In genomic region chr19:51431124-51431523, GRCh38 we compare ENCODE assay signal across 19 cellular contexts. TPM values are rescaled to one million over a fixed set of nuclear protein-coding genes. Genes with fewer than 3 reads are reported as not detected.
"Had no signal": no experiment of that assay in that cellular context is flagged by ENCODE, and none has a peak within 500 bp of the region (broad histone marks: within the 10 kb centered on the region; RNA-seq: fewer than 3 reads in every experiment).

No MANE protein-coding gene starts in this region.

- H3K27me3 ChIP-seq: adrenal gland, gastrocnemius medialis had no signal

- H3K36me3 ChIP-seq: adrenal gland, gastrocnemius medialis had no signal

- H3K27ac Mint-ChIP-seq: activated CD4-positive, alpha-beta T cell treated with anti-CD3 and anti-CD28 coated beads, Interleukin-2, amount 10 ng/mL, durations not matched to agents 7 days and 5 days; activated naive CD4-positive, alpha-beta T cell treated with anti-CD3 and anti-CD28 coated beads, Interleukin-2, amount 10 ng/mL, durations not matched to agents 7 days and 5 days; activated T-helper 2 cell treated with anti-CD3 and anti-CD28 coated beads, Interferon-gamma antibody, Interleukin-2, Interleukin-4, amounts not matched to agents 10 μg/mL and 5 μg/mL and 100 μg/mL, durations not matched to agents 14 hours and 24 hours and 36 hours had no signal

- H3K9me3 ChIP-seq: adrenal gland, gastrocnemius medialis had no signal

- H3K4me2 ChIP-seq: smooth muscle cell had no signal

- H3K4me3 Mint-ChIP-seq: activated CD4-positive, alpha-beta T cell treated with anti-CD3 and anti-CD28 coated beads, Interleukin-2, amount 10 ng/mL, durations not matched to agents 7 days and 5 days; activated naive CD4-positive, alpha-beta T cell treated with anti-CD3 and anti-CD28 coated beads, Interleukin-2, amount 10 ng/mL, durations not matched to agents 7 days and 5 days had no signal

- H3K9me3 Mint-ChIP-seq: activated CD4-positive, alpha-beta T cell treated with anti-CD3 and anti-CD28 coated beads, Interleukin-2, amount 10 ng/mL, durations not matched to agents 7 days and 5 days; activated naive CD4-positive, alpha-beta T cell treated with anti-CD3 and anti-CD28 coated beads, Interleukin-2, amount 10 ng/mL, durations not matched to agents 7 days and 5 days; activated T-helper 2 cell treated with anti-CD3 and anti-CD28 coated beads, Interferon-gamma antibody, Interleukin-2, Interleukin-4, amounts not matched to agents 10 μg/mL and 5 μg/mL and 100 μg/mL, durations not matched to agents 14 hours and 24 hours and 36 hours had no signal

- H3K4me1 Mint-ChIP-seq: activated CD4-positive, alpha-beta T cell treated with anti-CD3 and anti-CD28 coated beads, Interleukin-2, amount 10 ng/mL, durations not matched to agents 7 days and 5 days; activated naive CD4-positive, alpha-beta T cell treated with anti-CD3 and anti-CD28 coated beads, Interleukin-2, amount 10 ng/mL, durations not matched to agents 7 days and 5 days had no signal

- H3K36me3 Mint-ChIP-seq: activated naive CD4-positive, alpha-beta T cell treated with anti-CD3 and anti-CD28 coated beads, Interleukin-2, amount 10 ng/mL, durations not matched to agents 7 days and 5 days had no signal

- H3K4me1 ChIP-seq: adrenal gland, gastrocnemius medialis had no signal

- DNase-seq: activated CD4-positive, alpha-beta T cell treated with anti-CD3 and anti-CD28 coated beads, Interleukin-2, amount 10 ng/mL, durations not matched to agents 7 days and 5 days; activated CD4-positive, CD25-positive, alpha-beta regulatory T cell; activated CD8-positive, alpha-beta memory T cell treated with anti-CD3 and anti-CD28 coated beads for 24 hours; activated naive CD4-positive, alpha-beta T cell treated with anti-CD3 and anti-CD28 coated beads, Interleukin-2, amount 10 ng/mL, durations not matched to agents 7 days and 5 days; adrenal gland; effector CD8-positive, alpha-beta T cell; gastrocnemius medialis; midbrain; stimulated activated CD4-positive, alpha-beta T cell treated with anti-CD3 and anti-CD28 coated beads, Interleukin-1b, Interleukin-23, amount 100 ng/mL, for 48 hours; stimulated activated naive CD4-positive, alpha-beta T cell; substantia nigra; T-helper 2 cell had no signal

- ATAC-seq: gastrocnemius medialis had no signal

- H3K27ac ChIP-seq: coronary artery, gastrocnemius medialis had no signal

- H3K4me3 ChIP-seq: adrenal gland, coronary artery, gastrocnemius medialis, smooth muscle cell had no signal

RNA-seq across cellular contexts. Expression of gene SIGLEC10, which starts 13.7 kb away (rescaled TPM):
- total RNA-seq: fibroblast of lung, smooth muscle cell had no signal
- polyA plus RNA-seq: fibroblast of lung, keratinocyte, smooth muscle cell had no signal

RNA-seq across cellular contexts. Expression of gene SIGLEC8, which starts 27.1 kb away (rescaled TPM):
- total RNA-seq: activated CD4-positive, alpha-beta T cell treated with anti-CD3 and anti-CD28 coated beads, Interleukin-2, amount 10 ng/mL, durations not matched to agents 7 days and 5 days; cardiac septum; fibroblast of lung; smooth muscle cell had no signal
- polyA plus RNA-seq: fibroblast of lung, keratinocyte, smooth muscle cell had no signal

RNA-seq across cellular contexts. Expression of gene C19orf84, which starts 40.7 kb away (rescaled TPM):
- total RNA-seq: activated CD4-positive, alpha-beta T cell treated with anti-CD3 and anti-CD28 coated beads, Interleukin-2, amount 10 ng/mL, durations not matched to agents 7 days and 5 days; cardiac septum; fibroblast of lung; gastrocnemius medialis; lower leg skin; smooth muscle cell had no signal
- polyA plus RNA-seq: fibroblast of lung, keratinocyte, smooth muscle cell had no signal

RNA-seq across cellular contexts. Expression of gene LIM2, which starts 43.4 kb away (rescaled TPM):
- total RNA-seq: activated CD4-positive, alpha-beta T cell treated with anti-CD3 and anti-CD28 coated beads, Interleukin-2, amount 10 ng/mL, durations not matched to agents 7 days and 5 days; activated T-helper 2 cell treated with anti-CD3 and anti-CD28 coated beads, Interferon-gamma antibody, Interleukin-2, Interleukin-4, amounts not matched to agents 10 μg/mL and 5 μg/mL and 100 μg/mL, durations not matched to agents 14 hours and 24 hours and 36 hours; adrenal gland; cardiac septum; fibroblast of lung; gastrocnemius medialis; lower leg skin; smooth muscle cell had no signal
- polyA plus RNA-seq: adrenal gland, fibroblast of lung, keratinocyte, smooth muscle cell had no signal

RNA-seq across cellular contexts. Expression of gene CEACAM18, which starts 47.2 kb away (rescaled TPM):
- total RNA-seq: activated CD4-positive, alpha-beta T cell treated with anti-CD3 and anti-CD28 coated beads, Interleukin-2, amount 10 ng/mL, durations not matched to agents 7 days and 5 days; activated T-helper 2 cell treated with anti-CD3 and anti-CD28 coated beads, Interferon-gamma antibody, Interleukin-2, Interleukin-4, amounts not matched to agents 10 μg/mL and 5 μg/mL and 100 μg/mL, durations not matched to agents 14 hours and 24 hours and 36 hours; adrenal gland; cardiac septum; fibroblast of lung; gastrocnemius medialis; lower leg skin; smooth muscle cell had no signal
- polyA plus RNA-seq: adrenal gland, fibroblast of lung, keratinocyte, smooth muscle cell had no signal
